In genomic region chr2:84940088-84940470, GRCh38 we compare ENCODE assay signal across 12 cellular contexts. TPM values are rescaled to one million over a fixed set of nuclear protein-coding genes. Genes with fewer than 3 reads are reported as not detected.
DNase-seq lines count a peak whose midpoint lies in the region; ATAC-seq and TF ChIP-seq lines count a peak whose summit lies in the region.
"Had no signal": no experiment of that assay in that cellular context is flagged by ENCODE, and none has a peak within 500 bp of the region (broad histone marks: within the 10 kb centered on the region; RNA-seq: fewer than 3 reads in every experiment).

No MANE protein-coding gene starts in this region.

- H3K27me3 ChIP-seq in CD4-positive, CD25-positive, alpha-beta regulatory T cell (ENCODE audit: control insufficient read depth, insufficient read depth, low read length) = no peaks in the 10 kb centered on the region
- H3K27me3 ChIP-seq in effector memory CD4-positive, alpha-beta T cell (replicated peaks; ENCODE audit: control insufficient read depth, insufficient read depth, low read length, poor library complexity, severe bottlenecking) = no peaks in the 10 kb centered on the region
- H3K27me3 ChIP-seq: thyroid gland had no signal

- H3K4me1 Mint-ChIP-seq in CD4-positive, CD25-positive, alpha-beta regulatory T cell = peaks cover 12 to 47% (median 37%) of the 10 kb centered on the region in 4 donors

- no peak for TF ChIP-seq CTCF in mucosa of descending colon (IDR thresholded peaks at IDR 0.05)

- H3K36me3 ChIP-seq in CD4-positive, CD25-positive, alpha-beta regulatory T cell (ENCODE audit: control insufficient read depth, insufficient read depth, low read length) = peaks cover 3% of the 10 kb centered on the region
- peaks cover 4% of the 10 kb centered on the region for H3K36me3 ChIP-seq in effector memory CD4-positive, alpha-beta T cell (ENCODE audit: control insufficient read depth, insufficient read depth, low read length)
- H3K36me3 ChIP-seq in mucosa of descending colon (ENCODE audit: low read depth) = no peaks in the 10 kb centered on the region
- H3K36me3 ChIP-seq: thyroid gland had no signal

- peaks cover 20% of the 10 kb centered on the region for H3K4me1 ChIP-seq in CD4-positive, CD25-positive, alpha-beta regulatory T cell (ENCODE audit: control insufficient read depth, insufficient read depth, low read length, poor library complexity, severe bottlenecking)
- peaks cover 12% of the 10 kb centered on the region for H3K4me1 ChIP-seq in effector memory CD4-positive, alpha-beta T cell (ENCODE audit: control insufficient read depth, insufficient read depth, low read length, poor library complexity, severe bottlenecking)
- H3K4me1 ChIP-seq in mucosa of descending colon (ENCODE audit: low read depth) = peaks cover 10% of the 10 kb centered on the region
- H3K4me1 ChIP-seq: thyroid gland had no signal

- DNase-seq in CD4-positive, CD25-positive, alpha-beta regulatory T cell = no peak
- no peak for DNase-seq in effector memory CD4-positive, alpha-beta T cell
- no peak for DNase-seq in mucosa of descending colon
- DNase-seq in NCI-H1930 (lab: John Stamatoyannopoulos, UW) = no peak
- no peak for DNase-seq in COR-L47 (lab: John Stamatoyannopoulos, UW)
- no peak for DNase-seq in mesenteric fat pad (ENCODE audit: low spot score)
- DNase-seq: cerebellar nuclear complex, HFFc6, NCI-H2081, thyroid gland had no signal

- no peaks in the 10 kb centered on the region for H3K9me3 ChIP-seq in CD4-positive, CD25-positive, alpha-beta regulatory T cell (ENCODE audit: control insufficient read depth in 2 of 2, low read length in 2 of 2)
- no peaks in the 10 kb centered on the region for H3K9me3 ChIP-seq in effector memory CD4-positive, alpha-beta T cell (ENCODE audit: control insufficient read depth, low read length)
- H3K9me3 ChIP-seq in mucosa of descending colon = no peaks in the 10 kb centered on the region
- H3K9me3 ChIP-seq: thyroid gland had no signal

- ATAC-seq in CD4-positive, CD25-positive, alpha-beta regulatory T cell (ENCODE audit: low read depth in 2 of 2) = no peak
- peak; percentile 7 for ATAC-seq in GM19455 (IDR thresholded peaks at IDR 0.05; ENCODE audit: unreplicated experiment)
- peak; percentile 1 for ATAC-seq in HG03571 (IDR thresholded peaks at IDR 0.05; ENCODE audit: unreplicated experiment)
- no peak for ATAC-seq in mucosa of descending colon

- H3K27ac ChIP-seq in CD4-positive, CD25-positive, alpha-beta regulatory T cell (ENCODE audit: insufficient read depth, low read length, poor library complexity, severe bottlenecking) = peak overlapping the region; percentile 95
- peak overlapping the region; percentile 85 for H3K27ac ChIP-seq in effector memory CD4-positive, alpha-beta T cell (ENCODE audit: insufficient read depth, low read length, poor library complexity, severe bottlenecking)
- H3K27ac ChIP-seq: thyroid gland had no signal

- H3K27me3 Mint-ChIP-seq in CD4-positive, CD25-positive, alpha-beta regulatory T cell = no peaks in the 10 kb centered on the region

- H3K4me3 ChIP-seq in CD4-positive, CD25-positive, alpha-beta regulatory T cell (ENCODE audit: low read depth, low read length) = peak overlapping the region; percentile 76
- peak overlapping the region; percentile 16 for H3K4me3 ChIP-seq in effector memory CD4-positive, alpha-beta T cell (ENCODE audit: insufficient read depth, low read depth, low read length, poor library complexity, severe bottlenecking)
- no peak overlapping the region for H3K4me3 ChIP-seq in mucosa of descending colon
- H3K4me3 ChIP-seq: thyroid gland had no signal

- H3K27ac Mint-ChIP-seq in CD4-positive, CD25-positive, alpha-beta regulatory T cell = peak overlapping the region; percentile 95 to 97 (median 97)
- H3K27ac Mint-ChIP-seq: HFFc6 had no signal

- H3K36me3 Mint-ChIP-seq in CD4-positive, CD25-positive, alpha-beta regulatory T cell = peaks cover 3% of the 10 kb centered on the region

- H3K4me3 Mint-ChIP-seq in CD4-positive, CD25-positive, alpha-beta regulatory T cell = peak overlapping the region; percentile 72 to 84 (median 78)
- H3K4me3 Mint-ChIP-seq: HFFc6 had no signal

- intact Hi-C loops in mucosa of descending colon (cut with DNase I, micrococcal nuclease) = no loop called here

- H3K9me3 Mint-ChIP-seq in CD4-positive, CD25-positive, alpha-beta regulatory T cell = peaks cover 0 to 1% (median 0%) of the 10 kb centered on the region in 7 donors
- H3K9me3 Mint-ChIP-seq: HFFc6 had no signal

RNA-seq across cellular contexts. Expression of gene KCMF1, which starts 30.9 kb away (rescaled TPM):
- 80.0 TPM for total RNA-seq in CD4-positive, CD25-positive, alpha-beta regulatory T cell
- 10 to 100 TPM; 21.3 to 41.8 (median 28.5) TPM for polyA plus RNA-seq in CD4-positive, CD25-positive, alpha-beta regulatory T cell
- total RNA-seq in mucosa of descending colon = 10 to 100 TPM; 73.0 to 95.2 (median 85.0) TPM
- total RNA-seq in mesenteric fat pad = 79.7 TPM

RNA-seq across cellular contexts. Expression of gene TMSB10, which starts 34.6 kb away (rescaled TPM):
- 2,468 TPM for total RNA-seq in CD4-positive, CD25-positive, alpha-beta regulatory T cell
- polyA plus RNA-seq in CD4-positive, CD25-positive, alpha-beta regulatory T cell = over 10,000 TPM in 1 of 4 donors, 1,000 to 10,000 TPM in 3; 7,086 to 10,693 (median 8,015) TPM
- 1,000 to 10,000 TPM in 2 of 3 donors, 100 to 1,000 TPM in 1; 798 to 2,724 (median 1,605) TPM for total RNA-seq in mucosa of descending colon
- total RNA-seq in mesenteric fat pad = 1,485 TPM

RNA-seq across cellular contexts. Expression of gene TRABD2A, which starts 59.2 kb away (rescaled TPM):
- total RNA-seq in CD4-positive, CD25-positive, alpha-beta regulatory T cell = 48.8 TPM
- 10 to 100 TPM; 32.9 to 41.2 (median 38.7) TPM for polyA plus RNA-seq in CD4-positive, CD25-positive, alpha-beta regulatory T cell
- total RNA-seq in mucosa of descending colon (100 to 1,000 TPM in 1 of 3 donors, 10 to 100 TPM in 2; 40.2 to 132 (median 63.2) TPM), mesenteric fat pad (6.3 TPM)

Comparison
In these comparisons a context has a peak if more than half of its experiments do, and no peak if none do; other contexts are left out.
1. ATAC-seq: peak in GM19455 (single experiment) and HG03571 (single experiment); none in CD4-positive, CD25-positive, alpha-beta regulatory T cell (0 of 2) and mucosa of descending colon (single experiment).